ENCODE assay signal across 1 cellular context in the genomic region with DNA sequence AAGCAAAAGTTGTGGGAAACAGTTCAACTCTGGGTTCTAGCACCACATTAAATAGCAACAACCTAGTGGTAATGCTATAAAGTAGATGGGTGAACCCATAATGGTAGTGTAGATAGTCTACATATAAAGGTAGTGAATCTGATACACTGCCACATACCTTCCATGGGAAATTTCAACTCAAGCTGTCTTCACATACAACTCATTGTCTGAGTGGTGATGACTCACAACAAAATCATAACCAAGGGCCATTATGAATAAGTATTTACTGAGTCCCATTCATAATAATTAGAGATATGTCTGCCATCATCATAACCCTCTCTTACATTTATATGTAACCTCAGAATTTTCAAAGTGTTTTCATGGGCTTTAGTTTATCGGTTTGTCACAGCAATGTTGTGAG.
TF ChIP-seq lines count a peak whose summit lies in the region.

No MANE protein-coding gene starts in this region.

TF ChIP-seq in GM12878, 131 proteins besides CTCF, POLR2A, EP300 and RAD21:
- no peak for TF ChIP-seq WRNIP1 (IDR thresholded peaks at IDR 0.05; ENCODE audit: borderline replicate concordance, low read depth, low read length)
- no peak for TF ChIP-seq TARDBP (IDR thresholded peaks at IDR 0.05; ENCODE audit: borderline replicate concordance)
